1 cellular context compared by ENCODE assay signal in the genomic region with DNA sequence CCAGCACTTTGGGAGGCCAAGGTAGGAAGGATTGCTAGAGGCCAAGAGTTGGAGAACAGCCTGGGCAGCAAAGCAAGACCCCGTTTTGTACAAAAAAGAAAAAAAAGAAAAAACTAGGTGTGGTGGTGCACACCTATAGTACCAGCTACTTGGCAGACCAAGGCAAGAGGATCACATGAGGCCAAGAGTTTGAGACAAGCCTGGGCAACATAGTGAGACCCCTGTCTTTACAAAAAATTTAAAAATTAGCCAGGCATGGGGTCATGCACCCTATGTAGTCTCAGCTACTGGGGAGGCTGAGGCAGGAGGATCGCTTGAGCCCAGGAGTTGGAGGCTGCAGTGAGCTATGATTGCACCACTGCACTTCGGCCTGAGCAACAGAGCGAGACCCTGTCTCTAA. TPM values are rescaled to one million over a fixed set of nuclear protein-coding genes. Genes with fewer than 3 reads are reported as not detected.
"Had no signal": no experiment of that assay in that cellular context is flagged by ENCODE, and none has a peak within 500 bp of the region (broad histone marks: within the 10 kb centered on the region; RNA-seq: fewer than 3 reads in every experiment).

No MANE protein-coding gene starts in this region.

RNA-seq across cellular contexts. Expression of a gene that starts 26.7 kb away (rescaled TPM):
- total RNA-seq: SJCRH30 had no signal
